Comparison of ENCODE assay signal across 21 cellular contexts in the genomic region with DNA sequence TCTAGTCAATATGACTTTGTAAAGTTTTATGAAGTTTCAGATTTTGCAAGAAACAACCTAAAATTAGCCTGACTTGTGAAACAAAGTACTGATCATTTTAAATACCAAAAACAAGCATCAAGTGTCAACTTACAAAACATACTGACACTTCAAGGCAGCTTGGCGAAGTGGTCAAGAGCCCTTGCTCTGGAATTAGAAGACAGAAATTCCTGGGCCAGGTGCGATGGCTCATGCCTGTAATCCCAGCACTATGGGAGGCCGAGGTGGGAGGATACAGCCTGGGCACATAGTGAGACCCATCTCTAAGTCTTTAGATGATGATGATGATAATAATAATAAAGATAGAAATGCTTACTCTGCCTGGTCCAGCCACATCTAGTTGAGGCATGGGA. TPM values are rescaled to one million over a fixed set of nuclear protein-coding genes. Genes with fewer than 3 reads are reported as not detected.
DNase-seq lines count a peak whose midpoint lies in the region; FAIRE-seq and TF ChIP-seq lines count a peak whose summit lies in the region.
"Had no signal": no experiment of that assay in that cellular context is flagged by ENCODE, and none has a peak within 500 bp of the region (broad histone marks: within the 10 kb centered on the region; RNA-seq: fewer than 3 reads in every experiment).

No MANE protein-coding gene starts in this region.

- H3K4me3 ChIP-seq in breast epithelium, result no peak overlapping the region
- peak overlapping the region; percentile 13 for H3K4me3 ChIP-seq in astrocyte (ENCODE audit: insufficient read depth, low read depth, low read length)
- H3K4me3 ChIP-seq in tibial artery, result no peak overlapping the region
- H3K4me3 ChIP-seq in esophagus squamous epithelium, result no peak overlapping the region
- H3K4me3 ChIP-seq: GM12878, stomach had no signal

- H3K9me3 ChIP-seq in breast epithelium, result no peaks in the 10 kb centered on the region
- H3K9me3 ChIP-seq in astrocyte (ENCODE audit: insufficient read depth, low read depth, low read length), result no peaks in the 10 kb centered on the region
- H3K9me3 ChIP-seq in tibial artery, result no peaks in the 10 kb centered on the region
- no peaks in the 10 kb centered on the region for H3K9me3 ChIP-seq in esophagus squamous epithelium
- H3K9me3 ChIP-seq: stomach had no signal

- no peaks in the 10 kb centered on the region for H3K27me3 Mint-ChIP-seq in MCF 10A (ENCODE audit: insufficient read depth, unreplicated experiment)
- H3K27me3 Mint-ChIP-seq in astrocyte (ENCODE audit: low read depth, unreplicated experiment), result no peaks in the 10 kb centered on the region
- H3K27me3 Mint-ChIP-seq: activated CD4-positive, alpha-beta T cell treated with anti-CD3 and anti-CD28 coated beads, Interleukin-2, amount 10 ng/mL, durations not matched to agents 7 days and 5 days; CD4-positive, alpha-beta memory T cell; IgD-negative memory B cell had no signal

- H2AFZ ChIP-seq in astrocyte (ENCODE audit: low read depth, low read length), result no peak overlapping the region

- peak overlapping the region; percentile 48 for H3K9ac ChIP-seq in astrocyte (ENCODE audit: low read length)

- H3K4me3 Mint-ChIP-seq in MCF 10A (ENCODE audit: unreplicated experiment) (no peak overlapping the region), astrocyte (ENCODE audit: unreplicated experiment) (no peak overlapping the region)
- H3K4me3 Mint-ChIP-seq: activated CD4-positive, alpha-beta T cell treated with anti-CD3 and anti-CD28 coated beads, Interleukin-2, amount 10 ng/mL, durations not matched to agents 7 days and 5 days; CD4-positive, alpha-beta memory T cell; IgD-negative memory B cell had no signal

- peak overlapping the region; percentile 74 for H3K4me2 ChIP-seq in astrocyte (ENCODE audit: low read length)

- H3K36me3 ChIP-seq in breast epithelium, result no peaks in the 10 kb centered on the region
- H3K36me3 ChIP-seq in astrocyte (ENCODE audit: insufficient read depth, low read length), result no peaks in the 10 kb centered on the region
- H3K36me3 ChIP-seq in tibial artery, result no peaks in the 10 kb centered on the region
- H3K36me3 ChIP-seq in esophagus squamous epithelium, result peaks cover 0 to 3% (median 0%) of the 10 kb centered on the region in 3 donors
- H3K36me3 ChIP-seq: stomach had no signal

- POLR2A ChIA-PET in MCF 10A (lab: Yijun Ruan, JAX), result interaction anchor here (0.8 to 5.8 kb wide), 9 partner anchors 13 to 660 kb away, joined by 3 to 158 read pairs (median 4); partner anchors contain the start of genes FGD6, METAP2 and VEZT

- peaks cover 16% of the 10 kb centered on the region for H3K36me3 Mint-ChIP-seq in MCF 10A (ENCODE audit: insufficient read depth, unreplicated experiment)
- peaks cover 5% of the 10 kb centered on the region for H3K36me3 Mint-ChIP-seq in astrocyte (ENCODE audit: low read depth, unreplicated experiment)
- H3K36me3 Mint-ChIP-seq: CD4-positive, alpha-beta memory T cell; IgD-negative memory B cell had no signal

- TF ChIP-seq CTCF in MCF 10A (IDR thresholded peaks at IDR 0.05; ENCODE audit: unreplicated experiment) (no peak), breast epithelium (IDR thresholded peaks at IDR 0.05) (no peak), astrocyte (IDR thresholded peaks at IDR 0.05; ENCODE audit: insufficient read depth, low read depth, low read length) (no peak), tibial artery (IDR thresholded peaks at IDR 0.05) (no peak), esophagus squamous epithelium (IDR thresholded peaks at IDR 0.05) (no peak)

- H3K9me3 Mint-ChIP-seq in MCF 10A (ENCODE audit: unreplicated experiment) (no peaks in the 10 kb centered on the region), astrocyte (ENCODE audit: unreplicated experiment) (no peaks in the 10 kb centered on the region)
- H3K9me3 Mint-ChIP-seq: activated CD4-positive, alpha-beta T cell treated with anti-CD3 and anti-CD28 coated beads, Interleukin-2, amount 10 ng/mL, durations not matched to agents 7 days and 5 days; CD4-positive, alpha-beta memory T cell; IgD-negative memory B cell had no signal

- CTCF ChIA-PET in MCF 10A (lab: Yijun Ruan, JAX), result interaction anchor here (0.8 kb wide), 1 partner anchor 33 kb away, joined by 4 read pairs; no protein-coding TSS in a partner anchor

- H3K4me1 Mint-ChIP-seq in MCF 10A (ENCODE audit: insufficient read depth, unreplicated experiment) (peaks cover 28% of the 10 kb centered on the region), astrocyte (ENCODE audit: low read depth, unreplicated experiment) (peaks cover 15% of the 10 kb centered on the region)
- H3K4me1 Mint-ChIP-seq: CD4-positive, alpha-beta memory T cell had no signal

- TSS peak; percentile 67 for BruUV-seq in MCF 10A (replicated peaks; lab: Mats Ljungman, UMichigan)

- H3K79me2 ChIP-seq in astrocyte (ENCODE audit: insufficient read depth, low read length), result no peaks in the 10 kb centered on the region

- DNase-seq in MCF 10A (ENCODE audit: unreplicated experiment) (peak; percentile 31), breast epithelium (ENCODE audit: low spot score in 2 of 2) (no peak), astrocyte (ENCODE audit: low read depth) (peak; percentile 56), iris pigment epithelial cell (ENCODE audit: low read depth) (peak; percentile 50), tibial artery (no peak), DMS 273 (lab: John Stamatoyannopoulos, UW; ENCODE audit: unreplicated experiment) (no peak), esophagus squamous epithelium (lab: John Stamatoyannopoulos, UW) (no peak), NCI-H774 (lab: John Stamatoyannopoulos, UW) (no peak)
- DNase-seq: 8988T; activated CD4-positive, alpha-beta T cell treated with anti-CD3 and anti-CD28 coated beads, Interleukin-2, amount 10 ng/mL, durations not matched to agents 7 days and 5 days; activated T-cell treated with anti-CD3 and anti-CD28 coated beads, Interleukin-2, amount 50 U/mL, for 48 hours; CD4-positive, alpha-beta memory T cell; cortex of kidney; NCI-H1092 treated with DMSO at 0.1 percent for 48 hours; NCI-H2171; nucleus accumbens; Right ventricle myocardium superior; stomach; T-helper 9 cell had no signal

- H3K4me1 ChIP-seq in breast epithelium (no peaks in the 10 kb centered on the region), astrocyte (ENCODE audit: insufficient read depth, low read length) (peaks cover 22% of the 10 kb centered on the region), tibial artery (peaks cover 0 to 31% (median 22%) of the 10 kb centered on the region in 4 donors), esophagus squamous epithelium (peaks cover 0 to 30% (median 9%) of the 10 kb centered on the region in 3 donors)

- TF ChIP-seq POLR2A in breast epithelium (IDR thresholded peaks at IDR 0.05), result no peak
- no peak for TF ChIP-seq POLR2A in esophagus squamous epithelium (IDR thresholded peaks at IDR 0.05)

- 81 to 88% methylated on average over 3 of the region's 3 CpGs for WGBS in esophagus squamous epithelium, 2 donors

- no peaks in the 10 kb centered on the region for H4K20me1 ChIP-seq in astrocyte (ENCODE audit: insufficient read depth, low read length)

- intact Hi-C loops in MCF 10A (cut with micrococcal nuclease) (loop anchor here (5.0 kb wide), 2 partner anchors 84 to 199 kb away; no protein-coding TSS in a partner anchor), breast epithelium (cut with DNase I; ENCODE audit: low total_unique reads) (loop anchor here (10.0 kb wide), 3 partner anchors 206 to 726 kb away; no protein-coding TSS in a partner anchor), tibial artery (cut with DNase I; ENCODE audit: low total_unique reads) (loop anchor here (10.0 kb wide), 1 partner anchor 416 kb away; no protein-coding TSS in a partner anchor), esophagus squamous epithelium (cut with DNase I) (loop anchor here (5.0 kb wide), 3 partner anchors 99 to 414 kb away; partner anchors contain the start of genes FGD6 and VEZT)

- FAIRE-seq in astrocyte (lab: Jason Lieb, UNC), result no peak
- FAIRE-seq: GM12878 had no signal

- H3K27me3 ChIP-seq in breast epithelium (no peaks in the 10 kb centered on the region), astrocyte (ENCODE audit: insufficient read depth, low read length) (no peaks in the 10 kb centered on the region), tibial artery (no peaks in the 10 kb centered on the region), esophagus squamous epithelium (no peaks in the 10 kb centered on the region)
- H3K27me3 ChIP-seq: stomach had no signal

- peak overlapping the region; percentile 70 for H3K27ac Mint-ChIP-seq in MCF 10A (ENCODE audit: low read depth, unreplicated experiment)
- peak overlapping the region; percentile 91 for H3K27ac Mint-ChIP-seq in astrocyte (ENCODE audit: unreplicated experiment)
- H3K27ac Mint-ChIP-seq: activated CD4-positive, alpha-beta T cell treated with anti-CD3 and anti-CD28 coated beads, Interleukin-2, amount 10 ng/mL, durations not matched to agents 7 days and 5 days; CD4-positive, alpha-beta memory T cell; IgD-negative memory B cell had no signal

- H3K27ac ChIP-seq in breast epithelium (no peak overlapping the region), astrocyte (ENCODE audit: low read depth, low read length) (peak overlapping the region; percentile 82), tibial artery (peak overlapping the region; percentile 33 to 55), esophagus squamous epithelium (peak overlapping the region in 1 of 4 donors; percentile 79)

RNA-seq across cellular contexts. Expression of gene NR2C1, which starts 45.4 kb away (rescaled TPM):
- total RNA-seq in MCF 10A (2022) (29.0 and 35.2 TPM in 2 replicates), breast epithelium (10 to 100 TPM; 46.7 to 50.5 (median 47.7) TPM), astrocyte (44.3 and 46.3 TPM in 2 replicates), esophagus squamous epithelium (10 to 100 TPM; 13.3 to 36.0 (median 19.6) TPM)

Comparison
In these comparisons a context has a peak if more than half of its experiments do, and no peak if none do; other contexts are left out.
1. DNase-seq: peak in MCF 10A (single experiment), astrocyte (single experiment) and iris pigment epithelial cell (single experiment); none in breast epithelium (0 of 2), tibial artery (0 of 2), DMS 273 (single experiment), esophagus squamous epithelium (single experiment) and NCI-H774 (single experiment).
2. H3K27ac ChIP-seq: peak in astrocyte (single experiment) and tibial artery (2 of 2); none in breast epithelium (0 of 2).